In the genomic region with DNA sequence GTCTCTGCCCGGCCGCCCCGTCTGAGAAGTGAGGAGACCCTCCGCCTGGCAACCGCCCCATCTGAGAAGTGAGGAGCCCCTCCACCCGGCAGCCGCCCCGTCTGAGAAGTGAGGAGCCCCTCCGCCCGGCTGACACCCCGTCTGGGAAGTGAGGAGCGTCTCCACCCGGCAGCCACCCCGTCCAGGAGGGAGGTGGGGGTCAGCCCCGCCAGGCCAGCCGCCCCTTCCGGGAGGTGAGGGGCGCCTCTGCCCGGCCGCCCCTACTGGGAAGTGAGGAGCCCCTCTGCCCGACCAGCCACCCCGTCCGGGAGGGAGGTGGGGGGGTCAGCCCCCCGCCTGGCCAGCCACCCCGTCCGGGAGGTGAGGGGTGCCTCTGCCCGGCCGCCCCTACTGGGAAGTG, we compare ENCODE assay signal across 1 cellular context. TPM values are rescaled to one million over a fixed set of nuclear protein-coding genes. Genes with fewer than 3 reads are reported as not detected.
DNase-seq lines count a peak whose midpoint lies in the region; FAIRE-seq and TF ChIP-seq lines count a peak whose summit lies in the region.
"Not testable (repeated sequence)": the region's sequence is repeated elsewhere in the genome, so short reads cannot be mapped to it uniquely, and the experiment has no call there.

No MANE protein-coding gene starts in this region.

- peak; percentile 37 for DNase-seq in kidney

- H3K36me3 ChIP-seq in kidney (ENCODE audit: control insufficient read depth in 1 of 2, insufficient read depth in 2 of 2, low read length in 2 of 2): not testable (repeated sequence)

- H3K4me3 ChIP-seq in kidney (ENCODE audit: low read length in 2 of 2): not testable (repeated sequence)

- not testable (repeated sequence) for H3K27ac ChIP-seq in kidney (ENCODE audit: low read depth in 2 of 2, low read length in 2 of 2)

- intact Hi-C loops in kidney (cut with DNase I): not testable (repeated sequence)

- H3K9me3 ChIP-seq in kidney (ENCODE audit: control insufficient read depth in 1 of 2, low read length in 2 of 2): not testable (repeated sequence)

- not testable (repeated sequence) for H3K4me1 ChIP-seq in kidney (ENCODE audit: control insufficient read depth in 1 of 2, insufficient read depth in 1 of 2, low read depth in 1 of 2, low read length in 2 of 2)

- not testable (repeated sequence) for H3K9ac ChIP-seq in kidney (ENCODE audit: low read length in 2 of 2)

- FAIRE-seq in kidney (lab: Jason Lieb, UNC): not testable (repeated sequence)

- TF ChIP-seq CTCF in kidney (IDR thresholded peaks at IDR 0.05; ENCODE audit: borderline replicate concordance, extremely low read depth, insufficient read depth): not testable (repeated sequence)

RNA-seq across cellular contexts. Expression of gene TRERF1, which starts 14.7 kb away (rescaled TPM):
- total RNA-seq in kidney: 8.4 TPM
- polyA plus RNA-seq in kidney (ENCODE audit: insufficient read depth, low read depth, low replicate concordance): 1.5 TPM
